In the genomic region with DNA sequence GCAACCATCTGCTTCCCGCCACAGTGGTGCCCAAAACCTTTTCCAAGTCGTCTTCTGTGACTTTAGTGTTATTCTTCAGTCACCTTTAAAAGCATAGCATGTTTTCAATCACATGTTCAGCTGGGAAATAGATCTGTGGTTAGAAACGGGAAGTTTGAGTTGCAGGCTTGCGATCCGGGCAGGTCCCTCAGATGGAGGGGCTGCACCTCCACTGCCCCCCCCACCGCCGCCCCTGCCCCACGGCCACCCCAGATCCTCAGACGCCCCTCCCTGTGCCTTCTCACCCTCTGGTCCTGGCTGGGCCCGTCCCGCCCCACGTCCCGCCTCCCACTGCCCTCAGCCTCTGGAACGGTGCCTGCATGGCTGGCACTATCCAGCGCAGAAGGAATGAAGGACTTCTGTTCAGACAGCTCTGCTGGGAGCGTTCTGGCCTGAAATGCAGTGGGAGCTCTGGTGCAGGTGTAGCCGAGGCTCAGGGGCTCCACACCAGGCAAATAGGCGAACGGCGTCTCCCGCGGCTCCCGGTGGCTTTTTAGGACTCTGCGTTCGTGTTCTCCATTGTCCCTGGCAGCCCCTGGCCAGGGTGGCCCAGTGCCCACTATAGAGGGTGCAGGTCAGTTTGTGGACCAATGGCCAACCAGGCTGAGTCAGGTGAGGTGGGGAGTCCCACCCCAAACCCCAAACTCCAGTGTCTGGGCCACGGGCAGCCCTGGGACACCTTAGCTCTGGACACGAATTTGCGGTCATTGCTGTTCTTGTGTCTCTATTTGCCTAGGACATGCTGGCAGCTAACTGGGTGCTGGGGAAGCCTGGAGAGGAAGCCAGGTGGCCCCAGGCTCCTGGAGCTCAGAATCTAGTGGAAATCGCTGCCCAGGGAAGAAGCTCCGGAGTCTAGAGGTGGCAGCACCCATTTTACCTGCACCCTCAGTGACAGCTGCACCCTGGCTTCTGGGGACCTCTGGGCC, we compare ENCODE assay signal across 12 cellular contexts.
A peak's percentile ranks its signal among the peaks of the same experiment; 100 is the strongest.
DNase-seq lines count a peak whose midpoint lies in the region; ATAC-seq lines count a peak whose summit lies in the region.
"Had no signal": no experiment of that assay in that cellular context is flagged by ENCODE, and none has a peak within 500 bp of the region (broad histone marks: within the 10 kb centered on the region; RNA-seq: fewer than 3 reads in every experiment).

No MANE protein-coding gene starts in this region.

- H3K36me3 Mint-ChIP-seq in activated CD4-positive, alpha-beta memory T cell treated with anti-CD3 and anti-CD28 coated beads for 36 hours, result no peaks in the 10 kb centered on the region
- no peaks in the 10 kb centered on the region for H3K36me3 Mint-ChIP-seq in activated CD4-positive, alpha-beta memory T cell treated with anti-CD3 and anti-CD28 coated beads, Interleukin-2, amount 10 ng/mL, durations not matched to agents 7 days and 5 days (ENCODE audit: low read depth)
- no peaks in the 10 kb centered on the region for H3K36me3 Mint-ChIP-seq in activated naive CD4-positive, alpha-beta T cell treated with anti-CD3 and anti-CD28 coated beads, Interleukin-2, amount 50 U/mL, for 72 hours
- H3K36me3 Mint-ChIP-seq: type B pancreatic cell had no signal

- CTCF ChIA-PET in activated CD4-positive, alpha-beta memory T cell treated with anti-CD3 and anti-CD28 coated beads for 36 hours (lab: Charles Lee), result interaction anchor here (1.2 to 1.4 kb wide), 2 partner anchors 12 to 13 kb away, joined by 3 to 4 read pairs; no protein-coding TSS in a partner anchor
- CTCF ChIA-PET in activated CD4-positive, alpha-beta memory T cell treated with anti-CD3 and anti-CD28 coated beads, Interleukin-2, amount 10 ng/mL, durations not matched to agents 7 days and 5 days (lab: Charles Lee), result interaction anchor here (0.9 to 2.5 kb wide), 3 partner anchors 12 to 47 kb away, joined by 3 to 7 read pairs (median 4); no protein-coding TSS in a partner anchor

- peaks cover 14% of the 10 kb centered on the region for H3K4me1 Mint-ChIP-seq in activated CD4-positive, alpha-beta memory T cell treated with anti-CD3 and anti-CD28 coated beads for 36 hours (ENCODE audit: low read depth)
- H3K4me1 Mint-ChIP-seq in activated CD4-positive, alpha-beta memory T cell treated with anti-CD3 and anti-CD28 coated beads, Interleukin-2, amount 10 ng/mL, durations not matched to agents 7 days and 5 days, result peaks cover 9% of the 10 kb centered on the region

- peak overlapping the region; percentile 25 for H3K27ac ChIP-seq in temporal lobe (ENCODE audit: low read depth, low read length)
- H3K27ac ChIP-seq: epithelial cell of prostate had no signal

- no peaks in the 10 kb centered on the region for H3K9me3 Mint-ChIP-seq in activated CD4-positive, alpha-beta memory T cell treated with anti-CD3 and anti-CD28 coated beads for 36 hours
- H3K9me3 Mint-ChIP-seq in activated CD4-positive, alpha-beta memory T cell treated with anti-CD3 and anti-CD28 coated beads, Interleukin-2, amount 10 ng/mL, durations not matched to agents 7 days and 5 days, result peaks cover 7% of the 10 kb centered on the region
- no peaks in the 10 kb centered on the region for H3K9me3 Mint-ChIP-seq in activated naive CD4-positive, alpha-beta T cell treated with anti-CD3 and anti-CD28 coated beads, Interleukin-2, amount 50 U/mL, for 72 hours
- H3K9me3 Mint-ChIP-seq: type B pancreatic cell had no signal

- ATAC-seq in activated naive CD4-positive, alpha-beta T cell treated with anti-CD3 and anti-CD28 coated beads, Interleukin-2, amount 50 U/mL, for 72 hours, result peak; percentile 11 to 59
- ATAC-seq in left lobe of liver, result peak; percentile 17

- POLR2A ChIA-PET in activated CD4-positive, alpha-beta memory T cell treated with anti-CD3 and anti-CD28 coated beads for 36 hours (lab: Charles Lee), result no interaction called here
- POLR2A ChIA-PET in activated CD4-positive, alpha-beta memory T cell treated with anti-CD3 and anti-CD28 coated beads, Interleukin-2, amount 10 ng/mL, durations not matched to agents 7 days and 5 days (lab: Charles Lee), result no interaction called here

- intact Hi-C loops in activated CD4-positive, alpha-beta memory T cell treated with anti-CD3 and anti-CD28 coated beads for 36 hours (cut with micrococcal nuclease), result no loop called here

- H3K27me3 Mint-ChIP-seq in activated CD4-positive, alpha-beta memory T cell treated with anti-CD3 and anti-CD28 coated beads for 36 hours, result no peaks in the 10 kb centered on the region
- H3K27me3 Mint-ChIP-seq in activated CD4-positive, alpha-beta memory T cell treated with anti-CD3 and anti-CD28 coated beads, Interleukin-2, amount 10 ng/mL, durations not matched to agents 7 days and 5 days, result no peaks in the 10 kb centered on the region
- H3K27me3 Mint-ChIP-seq: type B pancreatic cell had no signal

- no peak overlapping the region for H3K27ac Mint-ChIP-seq in activated CD4-positive, alpha-beta memory T cell treated with anti-CD3 and anti-CD28 coated beads for 36 hours
- H3K27ac Mint-ChIP-seq in activated CD4-positive, alpha-beta memory T cell treated with anti-CD3 and anti-CD28 coated beads, Interleukin-2, amount 10 ng/mL, durations not matched to agents 7 days and 5 days, result no peak overlapping the region
- peak overlapping the region in 1 of 2 donors; percentile 88 for H3K27ac Mint-ChIP-seq in activated naive CD4-positive, alpha-beta T cell treated with anti-CD3 and anti-CD28 coated beads, Interleukin-2, amount 50 U/mL, for 72 hours
- H3K27ac Mint-ChIP-seq: type B pancreatic cell had no signal

- DNase-seq in activated CD4-positive, alpha-beta memory T cell treated with anti-CD3 and anti-CD28 coated beads for 36 hours, result no peak
- no peak for DNase-seq in activated CD4-positive, alpha-beta memory T cell treated with anti-CD3 and anti-CD28 coated beads, Interleukin-2, amount 10 ng/mL, durations not matched to agents 7 days and 5 days
- no peak for DNase-seq in activated naive CD4-positive, alpha-beta T cell treated with anti-CD3 and anti-CD28 coated beads, Interleukin-2, amount 50 U/mL, for 72 hours (ENCODE audit: low spot score in 2 of 2)
- DNase-seq in left lobe of liver (ENCODE audit: low spot score), result no peak
- DNase-seq in kidney glomerular epithelial cell (lab: John Stamatoyannopoulos, UW), result no peak
- DNase-seq in dedifferentiated amniotic fluid mesenchymal stem cell (ENCODE audit: extremely low spot score), result no peak
- no peak for DNase-seq in SW 1271 (lab: John Stamatoyannopoulos, UW)
- DNase-seq: activated effector memory CD4-positive, alpha-beta T cell treated with Interleukin-2 at 50 U/mL for 16 hours; NCI-H2081 treated with DMSO at 0.1 percent for 48 hours had no signal

- H3K4me3 Mint-ChIP-seq in activated CD4-positive, alpha-beta memory T cell treated with anti-CD3 and anti-CD28 coated beads for 36 hours, result peak overlapping the region; percentile 53
- no peak overlapping the region for H3K4me3 Mint-ChIP-seq in activated CD4-positive, alpha-beta memory T cell treated with anti-CD3 and anti-CD28 coated beads, Interleukin-2, amount 10 ng/mL, durations not matched to agents 7 days and 5 days
- H3K4me3 Mint-ChIP-seq: type B pancreatic cell had no signal
